Comparison of ENCODE assay signal across 8 cellular contexts in genomic region chr4:52052475-52052780, GRCh38. TPM values are rescaled to one million over a fixed set of nuclear protein-coding genes. Genes with fewer than 3 reads are reported as not detected.
DNase-seq lines count a peak whose midpoint lies in the region; ATAC-seq and TF ChIP-seq lines count a peak whose summit lies in the region.

No MANE protein-coding gene starts in this region.

- TF ChIP-seq EP300 in esophagus muscularis mucosa (IDR thresholded peaks at IDR 0.05) = no peak

- H3K9me3 ChIP-seq in esophagus muscularis mucosa = peaks cover 0 to 8% (median 4%) of the 10 kb centered on the region in 4 donors
- H3K9me3 ChIP-seq in prostate gland = no peaks in the 10 kb centered on the region

- H3K27ac ChIP-seq in esophagus muscularis mucosa (replicated peaks in 1 of 4) = peak overlapping the region in 1 of 4 donors; percentile 68
- no peak overlapping the region for H3K27ac ChIP-seq in prostate gland

- TF ChIP-seq POLR2A in esophagus muscularis mucosa (IDR thresholded peaks at IDR 0.05; ENCODE audit: low read depth) = no peak
- no peak for TF ChIP-seq POLR2A in prostate gland (IDR thresholded peaks at IDR 0.05)

- intact Hi-C loops in esophagus muscularis mucosa (cut with DNase I) (no loop called here), prostate gland (cut with DNase I) (no loop called here)

- TF ChIP-seq CTCF in esophagus muscularis mucosa (IDR thresholded peaks at IDR 0.05) = no peak
- no peak for TF ChIP-seq CTCF in prostate gland (IDR thresholded peaks at IDR 0.05)

- H3K36me3 ChIP-seq in esophagus muscularis mucosa (no peaks in the 10 kb centered on the region), prostate gland (no peaks in the 10 kb centered on the region)

- H3K27me3 ChIP-seq in esophagus muscularis mucosa (peaks cover 0 to 37% (median 2%) of the 10 kb centered on the region in 4 donors), prostate gland (replicated peaks; ENCODE audit: insufficient read depth) (no peaks in the 10 kb centered on the region)

- DNase-seq in AG08396 (ENCODE audit: low spot score) = peak; percentile 29
- no peak for DNase-seq in esophagus muscularis mucosa (ENCODE audit: extremely low spot score)
- peak; percentile 23 for DNase-seq in prostate gland (ENCODE audit: low spot score)
- DNase-seq in stimulated activated CD4-positive, alpha-beta T cell treated with anti-CD3 and anti-CD28 coated beads, Interleukin-12 subunit alpha, Interleukin-12 subunit beta, amount 100 ng/mL, for 4 hours = no peak
- no peak for DNase-seq in activated CD8-positive, alpha-beta memory T cell treated with anti-CD3 and anti-CD28 coated beads, Interleukin-2, amount 50 U/mL, for 4 hours
- no peak for DNase-seq in activated effector memory CD4-positive, alpha-beta T cell treated with anti-CD3 and anti-CD28 coated beads, Interleukin-2, amount 50 U/mL, for 16 hours

- H3K4me1 ChIP-seq in esophagus muscularis mucosa = peaks cover 0 to 23% (median 19%) of the 10 kb centered on the region in 4 donors
- no peaks in the 10 kb centered on the region for H3K4me1 ChIP-seq in prostate gland (replicated peaks)

- H3K4me3 ChIP-seq in esophagus muscularis mucosa = peak overlapping the region; percentile 52 to 63 (median 58)
- H3K4me3 ChIP-seq in prostate gland = peak overlapping the region in 1 of 2 donors; percentile 48

- ATAC-seq in GM19324 (IDR thresholded peaks at IDR 0.05; ENCODE audit: low FRiP score, unreplicated experiment) (peak; percentile 39), HG03460 (IDR thresholded peaks at IDR 0.05; ENCODE audit: unreplicated experiment) (peak; percentile 53)

- WGBS in esophagus muscularis mucosa = 41% methylated on average over 7 of the region's 7 CpGs
- WGBS in prostate gland = 26% methylated on average over 7 of the region's 7 CpGs

RNA-seq across cellular contexts. Expression of gene SPATA18, which starts 1.3 kb away (rescaled TPM):
- 1 to 10 TPM; 3.2 to 7.5 (median 5.4) TPM for total RNA-seq in esophagus muscularis mucosa
- 10 to 100 TPM in 1 of 2 donors, 1 to 10 TPM in 1; 8.1 to 16.6 TPM for total RNA-seq in prostate gland

RNA-seq across cellular contexts. Expression of gene SGCB, which starts 14.3 kb away (rescaled TPM):
- 10 to 100 TPM; 56.5 to 99.7 (median 77.3) TPM for total RNA-seq in esophagus muscularis mucosa
- total RNA-seq in prostate gland = 10 to 100 TPM; 17.1 to 44.0 TPM

RNA-seq across cellular contexts. Expression of gene LRRC66, which starts 32.3 kb away (rescaled TPM):
- total RNA-seq in esophagus muscularis mucosa (1 to 10 TPM in 1 of 4 donors, under 1 TPM in 3; 0.17 to 1.2 (median 0.54) TPM), prostate gland (under 1 TPM in 1 of 2 donors, not detected in 1; 0.23 TPM)

Comparison
In these comparisons a context has a peak if more than half of its experiments do, and no peak if none do; other contexts are left out.
1. DNase-seq: peak in AG08396 (single experiment) and prostate gland (single experiment); none in esophagus muscularis mucosa (single experiment), stimulated activated CD4-positive, alpha-beta T cell treated with anti-CD3 and anti-CD28 coated beads, Interleukin-12 subunit alpha, Interleukin-12 subunit beta, amount 100 ng/mL, for 4 hours (single experiment), activated CD8-positive, alpha-beta memory T cell treated with anti-CD3 and anti-CD28 coated beads, Interleukin-2, amount 50 U/mL, for 4 hours (single experiment) and activated effector memory CD4-positive, alpha-beta T cell treated with anti-CD3 and anti-CD28 coated beads, Interleukin-2, amount 50 U/mL, for 16 hours (single experiment).